Comparison of ENCODE assay signal across 15 cellular contexts in genomic region chr21:45802956-45803612, GRCh38.
DNase-seq lines count a peak whose midpoint lies in the region; ATAC-seq and TF ChIP-seq lines count a peak whose summit lies in the region.
"Had no signal": no experiment of that assay in that cellular context is flagged by ENCODE, and none has a peak within 500 bp of the region (broad histone marks: within the 10 kb centered on the region; RNA-seq: fewer than 3 reads in every experiment).

No MANE protein-coding gene starts in this region.

- H3K9me3 ChIP-seq in KOPT-K1 (ENCODE audit: insufficient read depth, low read length, poor library complexity, severe bottlenecking) (no peaks in the 10 kb centered on the region), trophoblast cell (ENCODE audit: insufficient read depth, low read depth, low read length) (no peaks in the 10 kb centered on the region)

- peaks cover 3% of the 10 kb centered on the region for H3K27me3 Mint-ChIP-seq in activated T-cell treated with anti-CD3 and anti-CD28 coated beads, Interleukin-2, amount 50 U/mL, for 24 hours
- no peaks in the 10 kb centered on the region for H3K27me3 Mint-ChIP-seq in activated T-cell treated with anti-CD3 and anti-CD28 coated beads, Interleukin-2, amount 50 U/mL, for 72 hours (ENCODE audit: low read depth)
- peaks cover 8% of the 10 kb centered on the region for H3K27me3 Mint-ChIP-seq in nephron progenitor cell (ENCODE audit: low read depth, poor library complexity)
- H3K27me3 Mint-ChIP-seq: IgD-negative memory B cell had no signal

- H3K36me3 Mint-ChIP-seq in activated T-cell treated with anti-CD3 and anti-CD28 coated beads, Interleukin-2, amount 50 U/mL, for 24 hours (ENCODE audit: low read depth): no peaks in the 10 kb centered on the region
- peaks cover 0 to 7% of the 10 kb centered on the region in 2 donors for H3K36me3 Mint-ChIP-seq in activated T-cell treated with anti-CD3 and anti-CD28 coated beads, Interleukin-2, amount 50 U/mL, for 72 hours (ENCODE audit: insufficient read depth in 2 of 2)
- H3K36me3 Mint-ChIP-seq in nephron progenitor cell (ENCODE audit: low read depth): no peaks in the 10 kb centered on the region
- H3K36me3 Mint-ChIP-seq: CD4-positive, CD25-positive, alpha-beta regulatory T cell; CD8-positive, alpha-beta memory T cell; IgD-negative memory B cell had no signal

- H3K14ac ChIP-seq in trophoblast cell (ENCODE audit: low read length): no peak overlapping the region

- no peak for TF ChIP-seq CTCF in nephron progenitor cell (IDR thresholded peaks at IDR 0.05)

- H3K36me3 ChIP-seq in KOPT-K1 (ENCODE audit: insufficient read depth, low read length): no peaks in the 10 kb centered on the region
- no peaks in the 10 kb centered on the region for H3K36me3 ChIP-seq in trophoblast cell (ENCODE audit: control insufficient read depth in 1 of 2, insufficient read depth in 2 of 2, low read length in 2 of 2)

- H4K91ac ChIP-seq in trophoblast cell (ENCODE audit: low read depth, low read length): no peak overlapping the region

- no peak overlapping the region for H2AK5ac ChIP-seq in trophoblast cell (ENCODE audit: low read length)

- no peak overlapping the region for H4K8ac ChIP-seq in trophoblast cell (ENCODE audit: low read depth, low read length)

- H3K27ac ChIP-seq in KOPT-K1 (ENCODE audit: low read depth, low read length, poor library complexity, severe bottlenecking): peak overlapping the region; percentile 32
- H3K27ac ChIP-seq in trophoblast cell (ENCODE audit: low read depth, low read length): no peak overlapping the region

- H3K79me1 ChIP-seq in trophoblast cell (ENCODE audit: low read length): no peaks in the 10 kb centered on the region

- DNase-seq in activated T-cell treated with anti-CD3 and anti-CD28 coated beads, Interleukin-2, amount 50 U/mL, for 24 hours: peak; percentile 6
- DNase-seq in activated T-cell treated with anti-CD3 and anti-CD28 coated beads, Interleukin-2, amount 50 U/mL, for 72 hours: no peak
- DNase-seq in nephron progenitor cell (no peak), trophoblast cell (no peak), NCI-H1417 (lab: John Stamatoyannopoulos, UW) (no peak), T-helper 1 cell (no peak)
- DNase-seq: 8988T; CD4-positive, CD25-positive, alpha-beta regulatory T cell; CD8-positive, alpha-beta memory T cell; COR-L47; GOT3 had no signal

- no peak overlapping the region for H3K27ac Mint-ChIP-seq in activated T-cell treated with anti-CD3 and anti-CD28 coated beads, Interleukin-2, amount 50 U/mL, for 24 hours
- H3K27ac Mint-ChIP-seq in activated T-cell treated with anti-CD3 and anti-CD28 coated beads, Interleukin-2, amount 50 U/mL, for 72 hours: no peak overlapping the region
- peak overlapping the region; percentile 41 for H3K27ac Mint-ChIP-seq in nephron progenitor cell
- H3K27ac Mint-ChIP-seq: CD4-positive, CD25-positive, alpha-beta regulatory T cell; IgD-negative memory B cell had no signal

- H3K4ac ChIP-seq in trophoblast cell (ENCODE audit: low read depth, low read length): no peak overlapping the region

- H3K4me2 ChIP-seq in trophoblast cell (ENCODE audit: low read length): no peak overlapping the region

- no peak overlapping the region for H2BK12ac ChIP-seq in trophoblast cell (ENCODE audit: low read length)

- no peak overlapping the region for H3K18ac ChIP-seq in trophoblast cell (ENCODE audit: low read length)

- no peak overlapping the region for H2BK120ac ChIP-seq in trophoblast cell (ENCODE audit: insufficient read depth, low read length, poor library complexity)

- no peak overlapping the region for H4K12ac ChIP-seq in trophoblast cell (ENCODE audit: low read depth, low read length)

- H3K4me1 Mint-ChIP-seq in activated T-cell treated with anti-CD3 and anti-CD28 coated beads, Interleukin-2, amount 50 U/mL, for 24 hours (ENCODE audit: low read depth): no peaks in the 10 kb centered on the region
- H3K4me1 Mint-ChIP-seq in activated T-cell treated with anti-CD3 and anti-CD28 coated beads, Interleukin-2, amount 50 U/mL, for 72 hours (ENCODE audit: low read depth): no peaks in the 10 kb centered on the region
- peaks cover 27% of the 10 kb centered on the region for H3K4me1 Mint-ChIP-seq in nephron progenitor cell
- H3K4me1 Mint-ChIP-seq: CD4-positive, CD25-positive, alpha-beta regulatory T cell; CD8-positive, alpha-beta memory T cell; IgD-negative memory B cell had no signal

- H3K27me3 ChIP-seq in trophoblast cell (ENCODE audit: insufficient read depth, low read length): no peaks in the 10 kb centered on the region

- H3K4me1 ChIP-seq in trophoblast cell (ENCODE audit: control insufficient read depth in 1 of 2, insufficient read depth in 2 of 2, low read length in 2 of 2): no peaks in the 10 kb centered on the region

- H3K23ac ChIP-seq in trophoblast cell (ENCODE audit: low read length): no peak overlapping the region

- no peak overlapping the region for H3K4me3 ChIP-seq in trophoblast cell (ENCODE audit: low read depth, low read length)

- no peaks in the 10 kb centered on the region for H3K79me2 ChIP-seq in trophoblast cell (ENCODE audit: control insufficient read depth, insufficient read depth, low read length, poor library complexity)

- no CpG with 5 or more reads among the region's 8 CpGs for WGBS in trophoblast cell (ENCODE audit: extremely low coverage, insufficient coverage, insufficient read length)

- H3K4me3 Mint-ChIP-seq in activated T-cell treated with anti-CD3 and anti-CD28 coated beads, Interleukin-2, amount 50 U/mL, for 24 hours: no peak overlapping the region
- no peak overlapping the region for H3K4me3 Mint-ChIP-seq in activated T-cell treated with anti-CD3 and anti-CD28 coated beads, Interleukin-2, amount 50 U/mL, for 72 hours
- peak overlapping the region; percentile 28 for H3K4me3 Mint-ChIP-seq in nephron progenitor cell
- H3K4me3 Mint-ChIP-seq: CD4-positive, CD25-positive, alpha-beta regulatory T cell; CD8-positive, alpha-beta memory T cell; IgD-negative memory B cell had no signal

- no peak for ATAC-seq in activated T-cell treated with anti-CD3 and anti-CD28 coated beads, Interleukin-2, amount 50 U/mL, for 72 hours (replicated peaks in 1 of 2)
- ATAC-seq in GM21526 (IDR thresholded peaks at IDR 0.05; ENCODE audit: low FRiP score, unreplicated experiment): no peak
- ATAC-seq: HCT116 had no signal

- H3K9ac ChIP-seq in trophoblast cell (ENCODE audit: low read length): no peak overlapping the region

- no peak overlapping the region for H2BK5ac ChIP-seq in trophoblast cell (ENCODE audit: low read depth, low read length, poor library complexity)

- H3K9me3 Mint-ChIP-seq in activated T-cell treated with anti-CD3 and anti-CD28 coated beads, Interleukin-2, amount 50 U/mL, for 24 hours: no peaks in the 10 kb centered on the region
- H3K9me3 Mint-ChIP-seq in activated T-cell treated with anti-CD3 and anti-CD28 coated beads, Interleukin-2, amount 50 U/mL, for 72 hours: no peaks in the 10 kb centered on the region
- peaks cover 13% of the 10 kb centered on the region for H3K9me3 Mint-ChIP-seq in nephron progenitor cell
- H3K9me3 Mint-ChIP-seq: CD8-positive, alpha-beta memory T cell; IgD-negative memory B cell had no signal

- H2AFZ ChIP-seq in trophoblast cell (ENCODE audit: insufficient read depth, low read length, poor library complexity): no peak overlapping the region
